ENCODE assay signal across 12 cellular contexts in the genomic region with DNA sequence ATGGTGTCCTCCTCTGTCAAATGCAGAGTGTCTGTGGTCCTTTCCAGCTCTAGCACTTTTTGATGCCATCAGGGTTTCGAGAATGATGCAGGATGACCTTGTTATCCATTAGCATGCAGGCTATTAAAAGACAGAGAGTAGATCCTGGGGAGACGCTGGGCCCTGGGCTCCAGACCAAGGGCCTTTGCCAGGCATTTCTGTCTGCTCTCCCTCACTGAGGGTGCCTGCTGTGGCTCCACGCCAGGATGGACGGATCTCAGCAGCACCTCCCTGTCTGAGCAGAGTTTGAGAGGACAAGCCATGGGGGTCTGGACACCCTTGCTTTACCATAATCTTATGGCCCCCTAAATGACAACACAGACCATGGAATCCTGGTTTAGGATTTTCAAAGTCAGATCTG.
DNase-seq lines count a peak whose midpoint lies in the region; ATAC-seq and TF ChIP-seq lines count a peak whose summit lies in the region.
"Had no signal": no experiment of that assay in that cellular context is flagged by ENCODE, and none has a peak within 500 bp of the region (broad histone marks: within the 10 kb centered on the region; RNA-seq: fewer than 3 reads in every experiment).

No MANE protein-coding gene starts in this region.

- H3K27me3 ChIP-seq in left ventricle myocardium inferior (ENCODE audit: low read depth) (no peaks in the 10 kb centered on the region), SK-N-SH (ENCODE audit: insufficient read depth) (peaks cover 7% of the 10 kb centered on the region)

- ATAC-seq in Right ventricle myocardium superior (ENCODE audit: poor library complexity) (peak; percentile 16), HG02852 (IDR thresholded peaks at IDR 0.05; ENCODE audit: unreplicated experiment) (no peak)

- POLR2A ChIA-PET in SK-N-SH (lab: Yijun Ruan, JAX): no interaction called here

- no peaks in the 10 kb centered on the region for H3K79me2 ChIP-seq in SK-N-SH (ENCODE audit: insufficient read depth)

- 7% methylated on average over 2 of the region's 4 CpGs for WGBS in SK-N-SH (ENCODE audit: low lambda C conversion rate)

- H3K36me3 ChIP-seq in left ventricle myocardium inferior (no peaks in the 10 kb centered on the region), SK-N-SH (replicated peaks in 1 of 2; ENCODE audit: control insufficient read depth in 1 of 2, insufficient read depth in 2 of 2, low read length in 1 of 2) (no peaks in the 10 kb centered on the region)

- no peak overlapping the region for H2AFZ ChIP-seq in SK-N-SH (ENCODE audit: low read depth)

- TF ChIP-seq CTCF in left ventricle myocardium inferior (IDR thresholded peaks at IDR 0.05; ENCODE audit: borderline replicate concordance) (no peak), SK-N-SH (IDR thresholded peaks at IDR 0.05) (no peak), coronary artery (IDR thresholded peaks at IDR 0.05) (no peak)

- CTCF ChIA-PET in SK-N-SH (lab: Yijun Ruan, JAX): no interaction called here

- H3K4me2 ChIP-seq in SK-N-SH: no peak overlapping the region

- H4K20me1 ChIP-seq in SK-N-SH (ENCODE audit: insufficient read depth): no peaks in the 10 kb centered on the region

- TF ChIP-seq EP300 in SK-N-SH (IDR thresholded peaks at IDR 0.05; ENCODE audit: borderline replicate concordance in 1 of 2, low read depth in 1 of 2, low read length in 1 of 2): peak in 1 of 2 experiments; percentile 27; a peak in 2 of 4 replicates

- H3F3A ChIP-seq in SK-N-SH (replicated peaks; ENCODE audit: insufficient read depth): no peaks in the 10 kb centered on the region

- H3K4me1 ChIP-seq in left ventricle myocardium inferior: peaks cover 30% of the 10 kb centered on the region
- peaks cover 0 to 52% of the 10 kb centered on the region in 2 experiments; a peak in 2 of 4 replicates for H3K4me1 ChIP-seq in SK-N-SH (ENCODE audit: control insufficient read depth in 1 of 2, insufficient read depth in 2 of 2, low read depth in 1 of 2, low read length in 1 of 2)

- TF ChIP-seq RAD21 in SK-N-SH (IDR thresholded peaks at IDR 0.05; ENCODE audit: low read length): no peak

- intact Hi-C loops in Right ventricle myocardium superior (cut with DNase I) (no loop called here), left ventricle myocardium inferior (cut with micrococcal nuclease) (no loop called here)

- no peak overlapping the region for H3K4me3 ChIP-seq in left ventricle myocardium inferior
- no peak overlapping the region for H3K4me3 ChIP-seq in SK-N-SH (ENCODE audit: low read depth in 2 of 2, low read length in 1 of 2)
- no peak overlapping the region for H3K4me3 ChIP-seq in coronary artery

- H3K27ac ChIP-seq in left ventricle myocardium inferior (replicated peaks): no peak overlapping the region
- H3K27ac ChIP-seq in SK-N-SH (ENCODE audit: low read depth in 2 of 2, low read length in 1 of 2): peak overlapping the region in 1 of 2 experiments; percentile 85; a peak in 2 of 4 replicates
- H3K27ac ChIP-seq in coronary artery: no peak overlapping the region
- H3K27ac ChIP-seq: C4-2B had no signal

- DNase-seq in Right ventricle myocardium superior (no peak), left ventricle myocardium inferior (no peak), SK-N-SH (peak; percentile 55), coronary artery (ENCODE audit: low spot score) (peak; percentile 28), mesenteric fat pad (ENCODE audit: low spot score) (peak; percentile 39)
- no peak for DNase-seq in stimulated activated CD4-positive, alpha-beta T cell treated with anti-CD3 and anti-CD28 coated beads, Interleukin-1b, Interleukin-23, amount 100 ng/mL, for 48 hours
- DNase-seq: CD4-positive, alpha-beta memory T cell; DMS79; GOT3; H9 had no signal

- H3K9me2 ChIP-seq in SK-N-SH: no peaks in the 10 kb centered on the region

- H3K9me3 ChIP-seq in left ventricle myocardium inferior (replicated peaks) (no peaks in the 10 kb centered on the region), SK-N-SH (no peaks in the 10 kb centered on the region)

- H3K9ac ChIP-seq in SK-N-SH: no peak overlapping the region

TF ChIP-seq in SK-N-SH, 30 proteins besides CTCF, POLR2A, EP300 and RAD21:
- TF ChIP-seq PBX3 (IDR thresholded peaks at IDR 0.05) (no peak), SMC3 (IDR thresholded peaks at IDR 0.05; ENCODE audit: low read depth, low read length) (no peak), MXI1 (IDR thresholded peaks at IDR 0.05; ENCODE audit: low read depth, low read length) (0 out of 2 replicates have a peak, but pooled peaks have one; percentile 7), MAX (IDR thresholded peaks at IDR 0.05; ENCODE audit: low read depth) (no peak), RCOR1 (IDR thresholded peaks at IDR 0.05; ENCODE audit: low read length) (0 out of 2 replicates have a peak, but pooled peaks have one; percentile 26)
- TF ChIP-seq, protein P1, sequence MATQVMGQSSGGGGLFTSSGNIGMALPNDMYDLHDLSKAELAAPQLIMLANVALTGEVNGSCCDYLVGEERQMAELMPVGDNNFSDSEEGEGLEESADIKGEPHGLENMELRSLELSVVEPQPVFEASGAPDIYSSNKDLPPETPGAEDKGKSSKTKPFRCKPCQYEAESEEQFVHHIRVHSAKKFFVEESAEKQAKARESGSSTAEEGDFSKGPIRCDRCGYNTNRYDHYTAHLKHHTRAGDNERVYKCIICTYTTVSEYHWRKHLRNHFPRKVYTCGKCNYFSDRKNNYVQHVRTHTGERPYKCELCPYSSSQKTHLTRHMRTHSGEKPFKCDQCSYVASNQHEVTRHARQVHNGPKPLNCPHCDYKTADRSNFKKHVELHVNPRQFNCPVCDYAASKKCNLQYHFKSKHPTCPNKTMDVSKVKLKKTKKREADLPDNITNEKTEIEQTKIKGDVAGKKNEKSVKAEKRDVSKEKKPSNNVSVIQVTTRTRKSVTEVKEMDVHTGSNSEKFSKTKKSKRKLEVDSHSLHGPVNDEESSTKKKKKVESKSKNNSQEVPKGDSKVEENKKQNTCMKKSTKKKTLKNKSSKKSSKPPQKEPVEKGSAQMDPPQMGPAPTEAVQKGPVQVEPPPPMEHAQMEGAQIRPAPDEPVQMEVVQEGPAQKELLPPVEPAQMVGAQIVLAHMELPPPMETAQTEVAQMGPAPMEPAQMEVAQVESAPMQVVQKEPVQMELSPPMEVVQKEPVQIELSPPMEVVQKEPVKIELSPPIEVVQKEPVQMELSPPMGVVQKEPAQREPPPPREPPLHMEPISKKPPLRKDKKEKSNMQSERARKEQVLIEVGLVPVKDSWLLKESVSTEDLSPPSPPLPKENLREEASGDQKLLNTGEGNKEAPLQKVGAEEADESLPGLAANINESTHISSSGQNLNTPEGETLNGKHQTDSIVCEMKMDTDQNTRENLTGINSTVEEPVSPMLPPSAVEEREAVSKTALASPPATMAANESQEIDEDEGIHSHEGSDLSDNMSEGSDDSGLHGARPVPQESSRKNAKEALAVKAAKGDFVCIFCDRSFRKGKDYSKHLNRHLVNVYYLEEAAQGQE (IDR thresholded peaks at IDR 0.05; ENCODE audit: low read depth, low read length): no peak

Comparison
In these comparisons a context has a peak if more than half of its experiments do, and no peak if none do; other contexts are left out.
1. DNase-seq: peak in SK-N-SH (single experiment), coronary artery (single experiment) and mesenteric fat pad (single experiment); none in Right ventricle myocardium superior (single experiment), left ventricle myocardium inferior (single experiment) and stimulated activated CD4-positive, alpha-beta T cell treated with anti-CD3 and anti-CD28 coated beads, Interleukin-1b, Interleukin-23, amount 100 ng/mL, for 48 hours (single experiment).